ENCODE assay signal across 24 cellular contexts in genomic region chr12:46958093-46958492, GRCh38.
"Had no signal": no experiment of that assay in that cellular context is flagged by ENCODE, and none has a peak within 500 bp of the region (broad histone marks: within the 10 kb centered on the region; RNA-seq: fewer than 3 reads in every experiment).

No MANE protein-coding gene starts in this region.

- ATAC-seq: activated CD8-positive, alpha-beta memory T cell treated with anti-CD3 and anti-CD28 coated beads, Interleukin-2, amount 10 ng/mL, durations not matched to agents 7 days and 5 days; body of pancreas; Right ventricle myocardium inferior; WTC11 had no signal

- DNase-seq: activated CD4-positive, alpha-beta T cell treated with anti-CD3 and anti-CD28 coated beads for 1 hour; activated CD4-positive, alpha-beta T cell treated with anti-CD3 and anti-CD28 coated beads, Interleukin-2, amount 10 ng/mL, durations not matched to agents 24 days and 14 days; activated CD4-positive, alpha-beta T cell treated with anti-CD3 and anti-CD28 coated beads, Interleukin-2, amount 50 U/mL, for 48 hours; activated CD8-positive, alpha-beta memory T cell treated with anti-CD3 and anti-CD28 coated beads, Interleukin-2, amount 10 ng/mL, durations not matched to agents 7 days and 5 days; activated effector memory CD4-positive, alpha-beta T cell treated with Interleukin-2 at 50 U/mL for 16 hours; activated naive CD4-positive, alpha-beta T cell; activated T-cell treated with anti-CD3 and anti-CD28 coated beads, Interleukin-2, amount 50 U/mL, for 24 hours; body of pancreas; central memory CD4-positive, alpha-beta T cell; KG1; NCI-H1048; NCI-H146; NCI-H187 treated with DMSO at 0.1 percent for 48 hours; NCI-H2081 treated with DMSO at 0.1 percent for 48 hours; NCI-H2171; NCI-H226; NCI-H526; NCI-H82; RPMI8226 had no signal

- H3K27ac ChIP-seq: ascending aorta, body of pancreas had no signal

- H3K36me3 ChIP-seq: ascending aorta had no signal

- FAIRE-seq: bronchial epithelial cell had no signal

- H3K4me3 ChIP-seq: ascending aorta, body of pancreas, SJSA1 had no signal

- H3K4me1 ChIP-seq: ascending aorta, body of pancreas had no signal

- H3K9me3 ChIP-seq: ascending aorta, body of pancreas, SJSA1 had no signal

- H3K27me3 ChIP-seq: ascending aorta, body of pancreas, SJSA1 had no signal
